In genomic region chr17:75131278-75132017, GRCh38 we compare ENCODE assay signal across 8 cellular contexts. TPM values are rescaled to one million over a fixed set of nuclear protein-coding genes. Genes with fewer than 3 reads are reported as not detected.
DNase-seq lines count a peak whose midpoint lies in the region; ATAC-seq and TF ChIP-seq lines count a peak whose summit lies in the region.

TSS of gene NT5C (minus strand) at chr17:75131742. CDS start at chr17:75131707, 35 bp downstream.

- DNase-seq in CD1c-positive myeloid dendritic cell (ENCODE audit: extremely low spot score) (peak; percentile 76), NCI-H748 treated with DMSO at 0.1 percent for 48 hours (lab: John Stamatoyannopoulos, UW) (peak; percentile 29), lung microvascular endothelial cell (ENCODE audit: low read depth in 2 of 2) (peak; percentile 67 to 79)
- DNase-seq in activated CD4-positive, alpha-beta memory T cell treated with anti-CD3 and anti-CD28 coated beads, Interleukin-2, amount 10 ng/mL, durations not matched to agents 7 days and 5 days, result peak; percentile 75
- DNase-seq in effector CD8-positive, alpha-beta T cell (lab: John Stamatoyannopoulos, UW), result peak; percentile 51
- peak; percentile 38 to 55 for DNase-seq in stimulated activated CD8-positive, alpha-beta memory T cell treated with anti-CD3 and anti-CD28 coated beads, Interleukin-15, amount 100 ng/mL, for 4 hours (ENCODE audit: low read depth in 2 of 2)

- POLR2A ChIA-PET in activated CD4-positive, alpha-beta memory T cell treated with anti-CD3 and anti-CD28 coated beads, Interleukin-2, amount 10 ng/mL, durations not matched to agents 7 days and 5 days (lab: Charles Lee), result interaction anchor here (0.6 to 5.9 kb wide), 16 partner anchors 10 to 118 kb away, joined by 3 to 42 read pairs (median 4); partner anchors contain the start of genes JPT1, SLC16A5 and SUMO2

- peak within 1 kb of the TSS; percentile 86 for H3K4me3 Mint-ChIP-seq in activated CD4-positive, alpha-beta memory T cell treated with anti-CD3 and anti-CD28 coated beads, Interleukin-2, amount 10 ng/mL, durations not matched to agents 7 days and 5 days

- H3K27me3 Mint-ChIP-seq in activated CD4-positive, alpha-beta memory T cell treated with anti-CD3 and anti-CD28 coated beads, Interleukin-2, amount 10 ng/mL, durations not matched to agents 7 days and 5 days, result no peaks in the 10 kb centered on the region

- TF ChIP-seq POLR2A in GM19193 (IDR thresholded peaks at IDR 0.05; ENCODE audit: extremely low read depth, insufficient read depth, insufficient read length), result peak; percentile 95

- CTCF ChIA-PET in activated CD4-positive, alpha-beta memory T cell treated with anti-CD3 and anti-CD28 coated beads, Interleukin-2, amount 10 ng/mL, durations not matched to agents 7 days and 5 days (lab: Charles Lee), result interaction anchor here (0.6 to 6.0 kb wide), 19 partner anchors 9 to 170 kb away, joined by 3 to 130 read pairs (median 5); partner anchors contain the start of genes ARMC7, MIF4GD and SUMO2

- H3K27ac Mint-ChIP-seq in activated CD4-positive, alpha-beta memory T cell treated with anti-CD3 and anti-CD28 coated beads, Interleukin-2, amount 10 ng/mL, durations not matched to agents 7 days and 5 days, result peak within 1 kb of the TSS; percentile 85

- peaks cover 41% of the 10 kb centered on the region for H3K4me1 Mint-ChIP-seq in activated CD4-positive, alpha-beta memory T cell treated with anti-CD3 and anti-CD28 coated beads, Interleukin-2, amount 10 ng/mL, durations not matched to agents 7 days and 5 days

- H3K9me3 Mint-ChIP-seq in activated CD4-positive, alpha-beta memory T cell treated with anti-CD3 and anti-CD28 coated beads, Interleukin-2, amount 10 ng/mL, durations not matched to agents 7 days and 5 days, result no peaks in the 10 kb centered on the region

- ATAC-seq in HG03354 (IDR thresholded peaks at IDR 0.05; ENCODE audit: poor library complexity, severe bottlenecking, unreplicated experiment), result peak; percentile 87

- peaks cover 42% of the 10 kb centered on the region for H3K36me3 Mint-ChIP-seq in activated CD4-positive, alpha-beta memory T cell treated with anti-CD3 and anti-CD28 coated beads, Interleukin-2, amount 10 ng/mL, durations not matched to agents 7 days and 5 days (ENCODE audit: low read depth)

RNA-seq across cellular contexts. Expression of gene NT5C, which starts in this region (rescaled TPM):
- total RNA-seq in activated CD4-positive, alpha-beta memory T cell treated with anti-CD3 and anti-CD28 coated beads, Interleukin-2, amount 10 ng/mL, durations not matched to agents 7 days and 5 days, result 10 to 100 TPM; 68.2 to 69.4 TPM
- total RNA-seq in lung microvascular endothelial cell, result 34.7 and 38.7 TPM in 2 replicates

Comparison
In these comparisons a context has a peak if more than half of its experiments do, and no peak if none do; other contexts are left out.
1. Peak in every context shown above with its lines: DNase-seq and ATAC-seq.